In genomic region chr16:87956771-87957279, GRCh38 we compare ENCODE assay signal across 8 cellular contexts. TPM values are rescaled to one million over a fixed set of nuclear protein-coding genes. Genes with fewer than 3 reads are reported as not detected.
A peak's percentile ranks its signal among the peaks of the same experiment; 100 is the strongest.
DNase-seq lines count a peak whose midpoint lies in the region; ATAC-seq and TF ChIP-seq lines count a peak whose summit lies in the region.

No MANE protein-coding gene starts in this region.

- in situ Hi-C loops in brain microvascular endothelial cell (cut with HindIII; ENCODE audit: low pct_ligation_motif_present, low sequenced_read_pairs), result no loop called here

- H3K9ac ChIP-seq in mucosa of rectum (ENCODE audit: low read depth in 1 of 2, low read length in 2 of 2), result peak overlapping the region; percentile 1 to 43

- H3K4me3 ChIP-seq in heart left ventricle (peak overlapping the region in 7 of 12 donors; percentile 21 to 44 (median 36)), brain microvascular endothelial cell (ENCODE audit: low read depth, low read length) (no peak overlapping the region), mucosa of rectum (ENCODE audit: low read length in 2 of 2) (peak overlapping the region in 1 of 2 donors; percentile 17), body of pancreas (no peak overlapping the region)

- peak in 1 of 4 donors; percentile 2 for ATAC-seq in heart left ventricle
- ATAC-seq in left ventricle myocardium superior, result no peak
- ATAC-seq in HG02852 (IDR thresholded peaks at IDR 0.05; ENCODE audit: unreplicated experiment), result no peak
- ATAC-seq in body of pancreas, result no peak

- H3K27me3 ChIP-seq in heart left ventricle, result no peaks in the 10 kb centered on the region
- no peaks in the 10 kb centered on the region for H3K27me3 ChIP-seq in brain microvascular endothelial cell (replicated peaks)
- no peaks in the 10 kb centered on the region for H3K27me3 ChIP-seq in mucosa of rectum (ENCODE audit: control insufficient read depth in 2 of 2, insufficient read depth in 2 of 2, low read length in 2 of 2)
- no peaks in the 10 kb centered on the region for H3K27me3 ChIP-seq in body of pancreas

- intact Hi-C loops in heart left ventricle (cut with DNase I) (loop anchor here in 1 of 10 donors (10.0 kb wide), 1 partner anchor 578 kb away; no protein-coding TSS in a partner anchor), left ventricle myocardium superior (cut with micrococcal nuclease) (no loop called here), body of pancreas (cut with DNase I) (no loop called here)

- TF ChIP-seq CTCF in heart left ventricle (IDR thresholded peaks at IDR 0.05) (peak in 3 of 12 donors; percentile 12 to 26 (median 18)), brain microvascular endothelial cell (IDR thresholded peaks at IDR 0.05; ENCODE audit: low read depth, low read length, missing control alignments) (peak; percentile 71), body of pancreas (IDR thresholded peaks at IDR 0.05) (no peak)

- H3K36me3 ChIP-seq in heart left ventricle (peaks cover 0 to 9% (median 0%) of the 10 kb centered on the region in 9 donors), brain microvascular endothelial cell (replicated peaks) (peaks cover 3% of the 10 kb centered on the region), mucosa of rectum (ENCODE audit: control insufficient read depth in 2 of 2, insufficient read depth in 2 of 2, low read length in 2 of 2) (peaks cover 0 to 7% of the 10 kb centered on the region in 2 donors), body of pancreas (replicated peaks in 1 of 2; ENCODE audit: insufficient read depth in 1 of 2, low read depth in 2 of 2) (no peaks in the 10 kb centered on the region)

- H3K27ac ChIP-seq in heart left ventricle (peak overlapping the region; percentile 19 to 99 (median 56)), brain microvascular endothelial cell (peak overlapping the region; percentile 9), mucosa of rectum (ENCODE audit: low read depth in 2 of 2, low read length in 2 of 2) (peak overlapping the region; percentile 74 to 77), body of pancreas (peak overlapping the region in 1 of 4 donors; percentile 94)

- peaks cover 0 to 73% (median 39%) of the 10 kb centered on the region in 12 donors for H3K4me1 ChIP-seq in heart left ventricle
- H3K4me1 ChIP-seq in mucosa of rectum (ENCODE audit: control insufficient read depth in 2 of 2, insufficient read depth in 2 of 2, low read length in 2 of 2), result peaks cover 11 to 37% of the 10 kb centered on the region in 2 donors
- H3K4me1 ChIP-seq in body of pancreas, result peaks cover 32% of the 10 kb centered on the region

- DNase-seq in heart left ventricle, result no peak
- DNase-seq in left ventricle myocardium superior, result no peak
- DNase-seq in OCI-M1 (lab: John Stamatoyannopoulos, UW), result peak; percentile 44
- peak; percentile 40 for DNase-seq in brain microvascular endothelial cell
- DNase-seq in COLO829 (ENCODE audit: low spot score), result no peak
- no peak for DNase-seq in body of pancreas

- 42 to 60% (median 47%) methylated on average over 11 to 21 of the region's 21 CpGs for WGBS in heart left ventricle, 4 donors
- WGBS in body of pancreas, 2 donors, result 65 to 89% methylated on average over 14 to 21 of the region's 21 CpGs

- TF ChIP-seq POLR2A in heart left ventricle (IDR thresholded peaks at IDR 0.05) (no peak), body of pancreas (IDR thresholded peaks at IDR 0.05) (no peak)

- H3K9me3 ChIP-seq in heart left ventricle (no peaks in the 10 kb centered on the region), mucosa of rectum (ENCODE audit: control insufficient read depth in 2 of 2, low read length in 2 of 2) (no peaks in the 10 kb centered on the region), body of pancreas (no peaks in the 10 kb centered on the region)

RNA-seq across cellular contexts. Expression of gene BANP, which starts 5.6 kb away (rescaled TPM):
- total RNA-seq in heart left ventricle, result 10 to 100 TPM; 11.9 to 20.7 (median 14.3) TPM
- 1 to 10 TPM; 7.2 to 9.2 TPM for polyA plus RNA-seq in heart left ventricle
- total RNA-seq in left ventricle myocardium superior, result 15.5 TPM
- 10 to 100 TPM; 19.1 to 20.2 TPM for total RNA-seq in body of pancreas

RNA-seq across cellular contexts. Expression of gene CA5A, which starts 20.5 kb away (rescaled TPM):
- total RNA-seq in heart left ventricle (under 1 TPM in 2 of 9 donors, not detected in 7; 0.25 to 0.44 TPM), left ventricle myocardium superior (not detected), body of pancreas (not detected)
- under 1 TPM in 1 of 2 donors, not detected in 1; 0.08 TPM for polyA plus RNA-seq in heart left ventricle

Comparison
In these comparisons a context has a peak if more than half of its experiments do, and no peak if none do; other contexts are left out.
1. DNase-seq: peak in OCI-M1 (single experiment) and brain microvascular endothelial cell (single experiment); none in heart left ventricle (0 of 5), left ventricle myocardium superior (single experiment), COLO829 (single experiment) and body of pancreas (0 of 4).
2. H3K4me3 ChIP-seq: peak in heart left ventricle (7 of 12); none in brain microvascular endothelial cell (single experiment) and body of pancreas (0 of 2).